In genomic region chr1:216531308-216532239, GRCh38 we compare ENCODE assay signal across 8 cellular contexts.
DNase-seq lines count a peak whose midpoint lies in the region; FAIRE-seq and TF ChIP-seq lines count a peak whose summit lies in the region.

No MANE protein-coding gene starts in this region.

- H3K4me3 ChIP-seq in GM08714 (ENCODE audit: low read length) = peak overlapping the region; percentile 31; the same call in 1 of the 2 replicates
- H3K4me3 ChIP-seq in cardiac fibroblast (replicated peaks in 1 of 2; ENCODE audit: low read depth in 2 of 2, low read length in 2 of 2) = peak overlapping the region; percentile 28 to 52
- H3K4me3 ChIP-seq in muscle layer of duodenum (ENCODE audit: low read depth in 1 of 2, low read length in 2 of 2) = peak overlapping the region; percentile 68 to 83
- H3K4me3 ChIP-seq in WERI-Rb-1 (ENCODE audit: low read depth, low read length) = no peak overlapping the region

- no peak for TF ChIP-seq POLR2A in H54 (IDR thresholded peaks at IDR 0.05; ENCODE audit: low read depth, low read length)

- no peaks in the 10 kb centered on the region for H3K36me3 ChIP-seq in muscle layer of duodenum (ENCODE audit: control insufficient read depth in 1 of 2, insufficient read depth in 2 of 2, low read length in 2 of 2)
- H3K36me3 ChIP-seq in WERI-Rb-1 = peaks cover 16% of the 10 kb centered on the region

- H3K27me3 ChIP-seq in muscle layer of duodenum (ENCODE audit: low read depth, low read length) = no peaks in the 10 kb centered on the region
- H3K27me3 ChIP-seq in WERI-Rb-1 (ENCODE audit: insufficient read depth, low read depth, severe bottlenecking) = no peaks in the 10 kb centered on the region

- peak; percentile 11 for FAIRE-seq in H54 (lab: Jason Lieb, UNC)

- H3K9me3 ChIP-seq in muscle layer of duodenum (ENCODE audit: control insufficient read depth in 1 of 2, low read length in 2 of 2) (no peaks in the 10 kb centered on the region), WERI-Rb-1 (ENCODE audit: severe bottlenecking) (no peaks in the 10 kb centered on the region)

- DNase-seq in H54 (ENCODE audit: insufficient read length, low spot score) = peak; percentile 5
- peak; percentile 29 to 73 for DNase-seq in NCI-H2081 (lab: John Stamatoyannopoulos, UW)
- peak; percentile 39 to 45 for DNase-seq in cardiac fibroblast (ENCODE audit: low read depth in 2 of 2)
- DNase-seq in effector CD8-positive, alpha-beta T cell (lab: John Stamatoyannopoulos, UW) = no peak
- no peak for DNase-seq in OCI-M2 (lab: John Stamatoyannopoulos, UW; ENCODE audit: unreplicated experiment)
- no peak for DNase-seq in WERI-Rb-1

- no peaks in the 10 kb centered on the region for H3K4me1 ChIP-seq in muscle layer of duodenum (ENCODE audit: control insufficient read depth in 1 of 2, insufficient read depth in 2 of 2, low read length in 2 of 2)

- H3K27ac ChIP-seq in muscle layer of duodenum (ENCODE audit: low read length) (peak overlapping the region; percentile 49), WERI-Rb-1 (no peak overlapping the region)

- TF ChIP-seq CTCF in cardiac fibroblast (IDR thresholded peaks at IDR 0.05; ENCODE audit: low read depth, low read length) = no peak
- no peak for TF ChIP-seq CTCF in WERI-Rb-1 (IDR thresholded peaks at IDR 0.05; ENCODE audit: low read depth, low read length)

Comparison
In these comparisons a context has a peak if more than half of its experiments do, and no peak if none do; other contexts are left out.
1. DNase-seq: peak in H54 (single experiment), NCI-H2081 (2 of 2) and cardiac fibroblast (2 of 2); none in effector CD8-positive, alpha-beta T cell (single experiment), OCI-M2 (single experiment) and WERI-Rb-1 (single experiment).